19 cellular contexts compared by ENCODE assay signal in genomic region chr9:136662326-136662655, GRCh38. TPM values are rescaled to one million over a fixed set of nuclear protein-coding genes. Genes with fewer than 3 reads are reported as not detected.
A peak's percentile ranks its signal among the peaks of the same experiment; 100 is the strongest.
DNase-seq lines count a peak whose midpoint lies in the region; ATAC-seq and TF ChIP-seq lines count a peak whose summit lies in the region.
"Had no signal": no experiment of that assay in that cellular context is flagged by ENCODE, and none has a peak within 500 bp of the region (broad histone marks: within the 10 kb centered on the region; RNA-seq: fewer than 3 reads in every experiment).

No MANE protein-coding gene starts in this region.

- H3K27ac ChIP-seq in HEK293 (ENCODE audit: extremely low read depth, low read depth, low read length) (no peak overlapping the region), dorsolateral prefrontal cortex (peak overlapping the region in 43 of 59 donors; percentile 1 to 88 (median 53)), left lung (peak overlapping the region; percentile 85 to 87), spleen (peak overlapping the region; percentile 52 to 90 (median 84)), foreskin keratinocyte (no peak overlapping the region), Peyer's patch (peak overlapping the region in 2 of 4 donors; percentile 68 to 72)

- POLR2A ChIA-PET in HEK293 (lab: Yijun Ruan, JAX), result no interaction called here

- no peak for TF ChIP-seq POLR2A in spleen (IDR thresholded peaks at IDR 0.05)
- no peak for TF ChIP-seq POLR2A in Peyer's patch (IDR thresholded peaks at IDR 0.05)

- 37 to 72% (median 46%) methylated on average over 8 to 10 of the region's 10 CpGs for WGBS in spleen, 5 donors

- TF ChIP-seq CTCF in HEK293 (tag by site-specific recombination; IDR thresholded peaks at IDR 0.05) (no peak), dorsolateral prefrontal cortex (IDR thresholded peaks at IDR 0.05 in 54 of 56, conservative IDR thresholded peaks at IDR 0.05 in 2 of 56; ENCODE audit: low read depth in 1 of 56, partially characterized antibody in 56 of 56) (no peak), left lung (IDR thresholded peaks at IDR 0.05) (no peak), spleen (IDR thresholded peaks at IDR 0.05 in 8 of 11, conservative IDR thresholded peaks at IDR 0.05 in 3 of 11) (no peak), foreskin keratinocyte (conservative IDR thresholded peaks at IDR 0.05) (no peak), Peyer's patch (IDR thresholded peaks at IDR 0.05) (no peak)

- H3K4me1 ChIP-seq in HEK293 (ENCODE audit: control insufficient read depth, insufficient read depth, low read length) (no peaks in the 10 kb centered on the region), left lung (peaks cover 0 to 38% of the 10 kb centered on the region in 2 donors), spleen (peaks cover 6 to 74% (median 38%) of the 10 kb centered on the region in 6 donors), foreskin keratinocyte (no peaks in the 10 kb centered on the region), Peyer's patch (peaks cover 0 to 26% (median 13%) of the 10 kb centered on the region in 4 donors)

- ATAC-seq in left lung (no peak), foreskin keratinocyte (no peak)
- ATAC-seq: activated CD4-positive, alpha-beta T cell treated with anti-CD3 and anti-CD28 coated beads for 36 hours; activated T-helper 17 cell treated with anti-CD3 and anti-CD28 coated beads, Interleukin-2, amount 50 U/mL, for 72 hours; natural killer cell treated with Interleukin-12 subunit alpha and Interleukin-12 subunit beta and Interleukin-15 and Interleukin-18, amount 100 ng/mL, for 72 hours had no signal

- H3K4me3 ChIP-seq in HEK293 (ENCODE audit: low read depth, low read length) (no peak overlapping the region), dorsolateral prefrontal cortex (peak overlapping the region in 2 of 59 donors; percentile 60 to 64), left lung (peak overlapping the region in 1 of 2 donors; percentile 45), spleen (peak overlapping the region in 6 of 8 donors; percentile 54 to 84 (median 64)), Peyer's patch (peak overlapping the region in 2 of 4 donors; percentile 5 to 6)

- CTCF ChIA-PET in HEK293 (lab: Yijun Ruan, JAX), result interaction anchor here (0.6 to 1.5 kb wide), 2 partner anchors 14 to 21 kb away, joined by 3 read pairs; no protein-coding TSS in a partner anchor

- intact Hi-C loops in dorsolateral prefrontal cortex (cut with DNase I), result no loop called here
- intact Hi-C loops in left lung (cut with DNase I), result no loop called here
- intact Hi-C loops in spleen (cut with DNase I; ENCODE audit: low total_unique reads), result no loop called here

- H3K36me3 ChIP-seq in HEK293 (ENCODE audit: control insufficient read depth in 2 of 2, insufficient read depth in 1 of 2, low read length in 2 of 2) (no peaks in the 10 kb centered on the region), left lung (peaks cover 0 to 3% of the 10 kb centered on the region in 2 donors), spleen (peaks cover 0 to 26% (median 5%) of the 10 kb centered on the region in 6 donors), Peyer's patch (no peaks in the 10 kb centered on the region)

- no peaks in the 10 kb centered on the region for H3K9me3 ChIP-seq in HEK293 (ENCODE audit: control insufficient read depth, insufficient read depth, low read depth, low read length)
- no peaks in the 10 kb centered on the region for H3K9me3 ChIP-seq in left lung
- H3K9me3 ChIP-seq in spleen, result no peaks in the 10 kb centered on the region
- no peaks in the 10 kb centered on the region for H3K9me3 ChIP-seq in Peyer's patch

- DNase-seq in dorsolateral prefrontal cortex (no peak), left lung (no peak), spleen (no peak), SHP77 (lab: John Stamatoyannopoulos, UW) (no peak), foreskin keratinocyte (no peak), Peyer's patch (no peak)
- DNase-seq in activated effector memory CD4-positive, alpha-beta T cell treated with Interleukin-2 at 50 U/mL for 16 hours, result no peak
- DNase-seq: activated CD4-positive, alpha-beta T cell treated with anti-CD3 and anti-CD28 coated beads for 36 hours; DMS79 treated with DMSO at 0.1 percent for 48 hours; effector CD4-positive, alpha-beta T cell; immature natural killer cell; MV-4-11; NCI-H2081 treated with DMSO at 0.1 percent for 48 hours; NCI-H510A; stimulated activated CD4-positive, alpha-beta T cell treated with anti-CD3 and anti-CD28 coated beads, Interleukin-4, amount 100 ng/mL, for 4 hours had no signal

- H3K27me3 ChIP-seq in dorsolateral prefrontal cortex (peaks cover 0 to 31% (median 0%) of the 10 kb centered on the region in 45 donors), left lung (peaks cover 0 to 96% of the 10 kb centered on the region in 2 donors), spleen (replicated peaks in 1 of 7) (peaks cover 3 to 96% (median 67%) of the 10 kb centered on the region in 7 donors), foreskin keratinocyte (peaks cover 22% of the 10 kb centered on the region), Peyer's patch (peaks cover 0 to 11% of the 10 kb centered on the region in 2 donors)

TF ChIP-seq in HEK293, 187 proteins besides CTCF, POLR2A, EP300 and RAD21:
- TF ChIP-seq ZNF629 (tag by site-specific recombination; IDR thresholded peaks at IDR 0.05) (no peak), GLIS2 (tag by site-specific recombination; IDR thresholded peaks at IDR 0.05) (0 out of 2 replicates have a peak, but pooled peaks have one; percentile 19)

RNA-seq across cellular contexts. Expression of gene EGFL7, which starts 0.4 kb away (rescaled TPM):
- total RNA-seq in dorsolateral prefrontal cortex (100 to 1,000 TPM in 13 of 120 experiments, 10 to 100 TPM in 107; 43.0 to 145 (median 80.4) TPM), left lung (100 to 1,000 TPM; 105 to 165 TPM), spleen (100 to 1,000 TPM; 132 to 246 (median 179) TPM), foreskin keratinocyte (14.7 and 16.4 TPM in 2 replicates), Peyer's patch (10 to 100 TPM; 21.5 to 77.6 (median 46.0) TPM)
- polyA plus RNA-seq in spleen (100 to 1,000 TPM; 169 to 522 (median 409) TPM), foreskin keratinocyte (19.5 and 25.1 TPM in 2 replicates)

RNA-seq across cellular contexts. Expression of gene AGPAT2, which starts 25.0 kb away (rescaled TPM):
- total RNA-seq in dorsolateral prefrontal cortex (10 to 100 TPM in 91 of 120 experiments, 1 to 10 TPM in 29; 4.1 to 18.0 (median 11.6) TPM), left lung (100 to 1,000 TPM; 127 to 170 TPM), spleen (10 to 100 TPM; 26.9 to 47.7 (median 40.4) TPM), foreskin keratinocyte (38.1 and 41.9 TPM in 2 replicates), Peyer's patch (100 to 1,000 TPM in 3 of 4 donors, 10 to 100 TPM in 1; 97.4 to 802 (median 479) TPM)
- polyA plus RNA-seq in spleen (10 to 100 TPM; 31.9 to 43.8 (median 35.1) TPM), foreskin keratinocyte (61.5 and 75.3 TPM in 2 replicates)

RNA-seq across cellular contexts. Expression of gene DIPK1B, which starts 50.1 kb away (rescaled TPM):
- total RNA-seq in dorsolateral prefrontal cortex (10 to 100 TPM; 12.6 to 48.9 (median 34.9) TPM), left lung (10 to 100 TPM; 12.6 to 12.7 TPM), spleen (10 to 100 TPM in 5 of 7 donors, 1 to 10 TPM in 2; 5.2 to 26.5 (median 13.3) TPM), foreskin keratinocyte (0.07 and 0.21 TPM in 2 replicates), Peyer's patch (1 to 10 TPM in 3 of 4 donors, under 1 TPM in 1; 0.70 to 5.8 (median 2.6) TPM)
- polyA plus RNA-seq in spleen (10 to 100 TPM in 2 of 3 donors, 1 to 10 TPM in 1; 8.2 to 16.8 (median 11.3) TPM), foreskin keratinocyte (0.18 and 0.19 TPM in 2 replicates)
- total RNA-seq: activated T-helper 17 cell treated with anti-CD3 and anti-CD28 coated beads, Interleukin-2, amount 50 U/mL, for 72 hours; bronchial epithelial cell; natural killer cell treated with Interleukin-12 subunit alpha and Interleukin-12 subunit beta and Interleukin-15 and Interleukin-18, amount 100 ng/mL, for 72 hours had no signal

Comparison
In these comparisons a context has a peak if more than half of its experiments do, and no peak if none do; other contexts are left out.
1. H3K27ac ChIP-seq: peak in dorsolateral prefrontal cortex (43 of 59), left lung (2 of 2) and spleen (8 of 8); none in HEK293 (single experiment) and foreskin keratinocyte (single experiment).